In genomic region chr4:155758500-155759371, GRCh38 we compare ENCODE assay signal across 8 cellular contexts. TPM values are rescaled to one million over a fixed set of nuclear protein-coding genes. Genes with fewer than 3 reads are reported as not detected.
DNase-seq lines count a peak whose midpoint lies in the region; ATAC-seq and TF ChIP-seq lines count a peak whose summit lies in the region.

Gene GUCY1B1, plus strand, starts transcription at chr4:155759021. Its CDS starts 120 bp downstream, at chr4:155759141.

- H3K36me3 ChIP-seq in HEK293 (ENCODE audit: control insufficient read depth in 2 of 2, insufficient read depth in 1 of 2, low read length in 2 of 2), result no peaks in the 10 kb centered on the region

- DNase-seq in NCI-H1105 (lab: John Stamatoyannopoulos, UW) (peak; percentile 26), dermis microvascular lymphatic vessel endothelial cell (ENCODE audit: low read depth in 2 of 2) (peak; percentile 77 to 90), left lobe of liver (ENCODE audit: low spot score) (peak; percentile 88), SHP77 treated with DMSO at 0.1 percent for 48 hours (lab: John Stamatoyannopoulos, UW) (no peak)
- peak; percentile 17 to 22 for DNase-seq in activated CD4-positive, alpha-beta T cell treated with anti-CD3 and anti-CD28 coated beads, Interleukin-2, amount 50 U/mL, for 4 hours
- peak; percentile 47 for DNase-seq in stimulated activated CD4-positive, alpha-beta T cell treated with anti-CD3 and anti-CD28 coated beads, Interleukin-2, amount 100 ng/mL, for 4 hours (ENCODE audit: low read depth)

- peak within 1 kb of the TSS; percentile 85; the same call in 1 of the 2 replicates for H3K27ac ChIP-seq in HEK293 (ENCODE audit: extremely low read depth, low read depth, low read length)

- ATAC-seq in left lobe of liver, result peak; percentile 96

- no peaks in the 10 kb centered on the region for H3K4me1 ChIP-seq in HEK293 (ENCODE audit: control insufficient read depth, insufficient read depth, low read length)

- CTCF ChIA-PET in HEK293 (lab: Yijun Ruan, JAX), result interaction anchor here (0.6 to 0.9 kb wide), 2 partner anchors 77 to 316 kb away, joined by 4 read pairs; no protein-coding TSS in a partner anchor

- TF ChIP-seq CTCF in GM12873 (IDR thresholded peaks at IDR 0.05; ENCODE audit: insufficient read depth, low read depth, low read length, missing control alignments) (peak; percentile 41), HEK293 (tag by site-specific recombination; IDR thresholded peaks at IDR 0.05) (peak; percentile 84)

- POLR2A ChIA-PET in HEK293 (lab: Yijun Ruan, JAX), result interaction anchor here (0.9 to 1.0 kb wide), 2 partner anchors 53 to 92 kb away, joined by 3 read pairs; partner anchors contain the start of gene GUCY1A1

- no peaks in the 10 kb centered on the region for H3K9me3 ChIP-seq in HEK293 (ENCODE audit: control insufficient read depth, insufficient read depth, low read depth, low read length)

- peak within 1 kb of the TSS; percentile 68 for H3K4me3 ChIP-seq in HEK293 (ENCODE audit: low read depth, low read length)

TF ChIP-seq in HEK293, 187 proteins besides CTCF, POLR2A, EP300 and RAD21 (continues in another document):
- TF ChIP-seq, protein P1, sequence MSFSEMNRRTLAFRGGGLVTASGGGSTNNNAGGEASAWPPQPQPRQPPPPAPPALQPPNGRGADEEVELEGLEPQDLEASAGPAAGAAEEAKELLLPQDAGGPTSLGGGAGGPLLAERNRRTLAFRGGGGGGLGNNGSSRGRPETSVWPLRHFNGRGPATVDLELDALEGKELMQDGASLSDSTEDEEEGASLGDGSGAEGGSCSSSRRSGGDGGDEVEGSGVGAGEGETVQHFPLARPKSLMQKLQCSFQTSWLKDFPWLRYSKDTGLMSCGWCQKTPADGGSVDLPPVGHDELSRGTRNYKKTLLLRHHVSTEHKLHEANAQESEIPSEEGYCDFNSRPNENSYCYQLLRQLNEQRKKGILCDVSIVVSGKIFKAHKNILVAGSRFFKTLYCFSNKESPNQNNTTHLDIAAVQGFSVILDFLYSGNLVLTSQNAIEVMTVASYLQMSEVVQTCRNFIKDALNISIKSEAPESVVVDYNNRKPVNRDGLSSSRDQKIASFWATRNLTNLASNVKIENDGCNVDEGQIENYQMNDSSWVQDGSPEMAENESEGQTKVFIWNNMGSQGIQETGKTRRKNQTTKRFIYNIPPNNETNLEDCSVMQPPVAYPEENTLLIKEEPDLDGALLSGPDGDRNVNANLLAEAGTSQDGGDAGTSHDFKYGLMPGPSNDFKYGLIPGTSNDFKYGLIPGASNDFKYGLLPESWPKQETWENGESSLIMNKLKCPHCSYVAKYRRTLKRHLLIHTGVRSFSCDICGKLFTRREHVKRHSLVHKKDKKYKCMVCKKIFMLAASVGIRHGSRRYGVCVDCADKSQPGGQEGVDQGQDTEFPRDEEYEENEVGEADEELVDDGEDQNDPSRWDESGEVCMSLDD (tag by site-specific recombination; IDR thresholded peaks at IDR 0.05), result no peak
- TF ChIP-seq ZNF777 (tag by site-specific recombination; IDR thresholded peaks at IDR 0.05; ENCODE audit: borderline replicate concordance) (no peak), ZNF138 (tag by site-specific recombination; IDR thresholded peaks at IDR 0.05; ENCODE audit: borderline replicate concordance) (no peak), ZNF747 (tag by site-specific recombination; IDR thresholded peaks at IDR 0.05) (no peak), ZNF501 (tag by site-specific recombination; IDR thresholded peaks at IDR 0.05) (peak; percentile 60), ZNF660 (tag by site-specific recombination; IDR thresholded peaks at IDR 0.05) (0 out of 2 replicates have a peak, but pooled peaks have one; percentile 26), ZNF555 (tag by site-specific recombination; conservative IDR thresholded peaks at IDR 0.05) (no peak), ZNF621 (tag by site-specific recombination; IDR thresholded peaks at IDR 0.05) (no peak), ZNF658 (tag by site-specific recombination; IDR thresholded peaks at IDR 0.05) (no peak), ZFP3 (tag by site-specific recombination; IDR thresholded peaks at IDR 0.05; ENCODE audit: low read depth) (no peak), ZFP37 (tag by site-specific recombination; IDR thresholded peaks at IDR 0.05) (peak; percentile 39; the same call in 1 of the 2 replicates), GLI4 (tag by site-specific recombination; IDR thresholded peaks at IDR 0.05) (no peak; the same call in 1 of the 2 replicates), ZNF544 (tag by site-specific recombination; IDR thresholded peaks at IDR 0.05) (no peak), ZBTB26 (tag by site-specific recombination; optimal IDR thresholded peaks at IDR 0.05) (peak; percentile 84), HOXA7 (CRISPR knock-in tag; IDR thresholded peaks at IDR 0.05; ENCODE audit: borderline replicate concordance) (no peak), ZNF324 (tag by site-specific recombination; IDR thresholded peaks at IDR 0.05) (no peak), ZFP69B (tag by site-specific recombination; IDR thresholded peaks at IDR 0.05) (peak; percentile 38; the same call in 1 of the 2 replicates), ZNF629 (tag by site-specific recombination; IDR thresholded peaks at IDR 0.05) (no peak), ZNF433 (tag by site-specific recombination; IDR thresholded peaks at IDR 0.05; ENCODE audit: low read depth) (no peak), SP2 (tag by site-specific recombination; IDR thresholded peaks at IDR 0.05) (peak; percentile 94), SP3 (tag by site-specific recombination; IDR thresholded peaks at IDR 0.05) (peak; percentile 70), KLF10 (tag by site-specific recombination; IDR thresholded peaks at IDR 0.05) (peak; percentile 87), ZFHX2 (tag by site-specific recombination; conservative IDR thresholded peaks at IDR 0.05) (0 out of 2 replicates have a peak, but pooled peaks have one; percentile 36), ZNF560 (tag by site-specific recombination; IDR thresholded peaks at IDR 0.05; ENCODE audit: borderline replicate concordance) (no peak), ZBTB48 (tag by site-specific recombination; IDR thresholded peaks at IDR 0.05) (no peak), ZNF335 (tag by site-specific recombination; conservative IDR thresholded peaks at IDR 0.05) (peak; percentile 77; the same call in 1 of the 2 replicates), ZBTB17 (tag by site-specific recombination; IDR thresholded peaks at IDR 0.05) (peak; percentile 66), ZNF2 (tag by site-specific recombination; IDR thresholded peaks at IDR 0.05) (0 out of 2 replicates have a peak, but pooled peaks have one; percentile 41), TRIM28 (IDR thresholded peaks at IDR 0.05; ENCODE audit: borderline replicate concordance, low read length) (no peak; the same call in 1 of the 2 replicates), REST (tag by site-specific recombination; IDR thresholded peaks at IDR 0.05) (no peak), KLF8 (tag by site-specific recombination; IDR thresholded peaks at IDR 0.05) (no peak; the same call in 1 of the 2 replicates), KLF16 (tag by site-specific recombination; IDR thresholded peaks at IDR 0.05) (0 out of 2 replicates have a peak, but pooled peaks have one; percentile 14)
- TF ChIP-seq, protein P2, sequence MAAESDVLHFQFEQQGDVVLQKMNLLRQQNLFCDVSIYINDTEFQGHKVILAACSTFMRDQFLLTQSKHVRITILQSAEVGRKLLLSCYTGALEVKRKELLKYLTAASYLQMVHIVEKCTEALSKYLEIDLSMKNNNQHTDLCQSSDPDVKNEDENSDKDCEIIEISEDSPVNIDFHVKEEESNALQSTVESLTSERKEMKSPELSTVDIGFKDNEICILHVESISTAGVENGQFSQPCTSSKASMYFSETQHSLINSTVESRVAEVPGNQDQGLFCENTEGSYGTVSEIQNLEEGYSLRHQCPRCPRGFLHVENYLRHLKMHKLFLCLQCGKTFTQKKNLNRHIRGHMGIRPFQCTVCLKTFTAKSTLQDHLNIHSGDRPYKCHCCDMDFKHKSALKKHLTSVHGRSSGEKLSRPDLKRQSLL (tag by site-specific recombination; IDR thresholded peaks at IDR 0.05), result peak; percentile 63; the same call in 1 of the 2 replicates

RNA-seq across cellular contexts. Expression of gene GUCY1B1, which starts in this region (rescaled TPM):
- total RNA-seq in dermis microvascular lymphatic vessel endothelial cell (7.3 and 8.7 TPM in 2 replicates), left lobe of liver (2.1 TPM)
